Comparison of ENCODE assay signal across 2 cellular contexts in the genomic region with DNA sequence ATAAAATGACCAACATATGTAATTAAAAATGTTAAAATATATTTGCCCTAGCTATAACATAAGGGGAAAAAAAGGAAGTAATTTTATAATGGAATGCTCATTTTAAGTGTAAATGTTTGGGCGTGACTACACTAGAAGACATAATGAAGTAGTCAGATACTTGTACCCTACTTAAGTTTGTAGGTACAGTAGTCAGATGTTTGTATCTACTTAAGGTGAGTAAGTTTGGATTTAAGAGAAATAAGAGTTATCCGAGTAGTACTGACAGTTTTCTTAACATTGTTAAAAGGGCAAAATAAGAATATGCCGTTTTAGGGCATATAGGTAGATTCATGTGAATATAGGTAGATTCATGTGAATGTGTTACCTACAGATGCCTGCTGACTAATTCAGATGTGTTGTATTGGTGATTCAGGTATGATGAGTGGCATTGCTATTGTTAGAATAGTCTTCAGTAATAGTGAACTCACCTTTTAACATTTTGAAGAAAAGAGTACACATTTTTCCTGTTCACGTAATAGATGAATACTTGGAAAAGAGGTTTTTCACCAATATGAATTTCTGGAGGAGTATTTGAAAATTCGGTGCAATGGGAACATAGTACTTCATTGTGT.
TF ChIP-seq lines count a peak whose summit lies in the region.

No MANE protein-coding gene starts in this region.

TF ChIP-seq in A549, 52 proteins besides CTCF, POLR2A, EP300 and RAD21:
- TF ChIP-seq SMC3 (IDR thresholded peaks at IDR 0.05) (no peak), MYC (IDR thresholded peaks at IDR 0.05; ENCODE audit: borderline replicate concordance, low read length) (no peak), EHMT2 (IDR thresholded peaks at IDR 0.05; ENCODE audit: low read depth) (no peak)

TF ChIP-seq in GM23338, 12 proteins besides CTCF, POLR2A, EP300 and RAD21:
- TF ChIP-seq EZH2 (IDR thresholded peaks at IDR 0.05; ENCODE audit: low read depth, unreplicated experiment) (no peak), ZNF331 (CRISPR knock-in tag; IDR thresholded peaks at IDR 0.05; ENCODE audit: low read depth) (no peak), POLR2AphosphoS5 (IDR thresholded peaks at IDR 0.05; ENCODE audit: low read depth) (no peak), NANOG (IDR thresholded peaks at IDR 0.05; ENCODE audit: borderline replicate concordance) (no peak), CREB1 (CRISPR knock-in tag; IDR thresholded peaks at IDR 0.05; ENCODE audit: low read depth) (no peak), STAT1 (IDR thresholded peaks at IDR 0.05; ENCODE audit: unreplicated experiment) (no peak), ZNF114 (CRISPR knock-in tag; IDR thresholded peaks at IDR 0.05) (no peak), JUNB (IDR thresholded peaks at IDR 0.05; ENCODE audit: unreplicated experiment) (no peak), EZH2phosphoT487 (IDR thresholded peaks at IDR 0.05; ENCODE audit: unreplicated experiment) (no peak)
- TF ChIP-seq, protein P1, sequence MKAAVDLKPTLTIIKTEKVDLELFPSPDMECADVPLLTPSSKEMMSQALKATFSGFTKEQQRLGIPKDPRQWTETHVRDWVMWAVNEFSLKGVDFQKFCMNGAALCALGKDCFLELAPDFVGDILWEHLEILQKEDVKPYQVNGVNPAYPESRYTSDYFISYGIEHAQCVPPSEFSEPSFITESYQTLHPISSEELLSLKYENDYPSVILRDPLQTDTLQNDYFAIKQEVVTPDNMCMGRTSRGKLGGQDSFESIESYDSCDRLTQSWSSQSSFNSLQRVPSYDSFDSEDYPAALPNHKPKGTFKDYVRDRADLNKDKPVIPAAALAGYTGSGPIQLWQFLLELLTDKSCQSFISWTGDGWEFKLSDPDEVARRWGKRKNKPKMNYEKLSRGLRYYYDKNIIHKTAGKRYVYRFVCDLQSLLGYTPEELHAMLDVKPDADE (IDR thresholded peaks at IDR 0.05): no peak
- TF ChIP-seq, protein P2, sequence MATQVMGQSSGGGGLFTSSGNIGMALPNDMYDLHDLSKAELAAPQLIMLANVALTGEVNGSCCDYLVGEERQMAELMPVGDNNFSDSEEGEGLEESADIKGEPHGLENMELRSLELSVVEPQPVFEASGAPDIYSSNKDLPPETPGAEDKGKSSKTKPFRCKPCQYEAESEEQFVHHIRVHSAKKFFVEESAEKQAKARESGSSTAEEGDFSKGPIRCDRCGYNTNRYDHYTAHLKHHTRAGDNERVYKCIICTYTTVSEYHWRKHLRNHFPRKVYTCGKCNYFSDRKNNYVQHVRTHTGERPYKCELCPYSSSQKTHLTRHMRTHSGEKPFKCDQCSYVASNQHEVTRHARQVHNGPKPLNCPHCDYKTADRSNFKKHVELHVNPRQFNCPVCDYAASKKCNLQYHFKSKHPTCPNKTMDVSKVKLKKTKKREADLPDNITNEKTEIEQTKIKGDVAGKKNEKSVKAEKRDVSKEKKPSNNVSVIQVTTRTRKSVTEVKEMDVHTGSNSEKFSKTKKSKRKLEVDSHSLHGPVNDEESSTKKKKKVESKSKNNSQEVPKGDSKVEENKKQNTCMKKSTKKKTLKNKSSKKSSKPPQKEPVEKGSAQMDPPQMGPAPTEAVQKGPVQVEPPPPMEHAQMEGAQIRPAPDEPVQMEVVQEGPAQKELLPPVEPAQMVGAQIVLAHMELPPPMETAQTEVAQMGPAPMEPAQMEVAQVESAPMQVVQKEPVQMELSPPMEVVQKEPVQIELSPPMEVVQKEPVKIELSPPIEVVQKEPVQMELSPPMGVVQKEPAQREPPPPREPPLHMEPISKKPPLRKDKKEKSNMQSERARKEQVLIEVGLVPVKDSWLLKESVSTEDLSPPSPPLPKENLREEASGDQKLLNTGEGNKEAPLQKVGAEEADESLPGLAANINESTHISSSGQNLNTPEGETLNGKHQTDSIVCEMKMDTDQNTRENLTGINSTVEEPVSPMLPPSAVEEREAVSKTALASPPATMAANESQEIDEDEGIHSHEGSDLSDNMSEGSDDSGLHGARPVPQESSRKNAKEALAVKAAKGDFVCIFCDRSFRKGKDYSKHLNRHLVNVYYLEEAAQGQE (IDR thresholded peaks at IDR 0.05; ENCODE audit: unreplicated experiment): no peak
- TF ChIP-seq, protein P3, sequence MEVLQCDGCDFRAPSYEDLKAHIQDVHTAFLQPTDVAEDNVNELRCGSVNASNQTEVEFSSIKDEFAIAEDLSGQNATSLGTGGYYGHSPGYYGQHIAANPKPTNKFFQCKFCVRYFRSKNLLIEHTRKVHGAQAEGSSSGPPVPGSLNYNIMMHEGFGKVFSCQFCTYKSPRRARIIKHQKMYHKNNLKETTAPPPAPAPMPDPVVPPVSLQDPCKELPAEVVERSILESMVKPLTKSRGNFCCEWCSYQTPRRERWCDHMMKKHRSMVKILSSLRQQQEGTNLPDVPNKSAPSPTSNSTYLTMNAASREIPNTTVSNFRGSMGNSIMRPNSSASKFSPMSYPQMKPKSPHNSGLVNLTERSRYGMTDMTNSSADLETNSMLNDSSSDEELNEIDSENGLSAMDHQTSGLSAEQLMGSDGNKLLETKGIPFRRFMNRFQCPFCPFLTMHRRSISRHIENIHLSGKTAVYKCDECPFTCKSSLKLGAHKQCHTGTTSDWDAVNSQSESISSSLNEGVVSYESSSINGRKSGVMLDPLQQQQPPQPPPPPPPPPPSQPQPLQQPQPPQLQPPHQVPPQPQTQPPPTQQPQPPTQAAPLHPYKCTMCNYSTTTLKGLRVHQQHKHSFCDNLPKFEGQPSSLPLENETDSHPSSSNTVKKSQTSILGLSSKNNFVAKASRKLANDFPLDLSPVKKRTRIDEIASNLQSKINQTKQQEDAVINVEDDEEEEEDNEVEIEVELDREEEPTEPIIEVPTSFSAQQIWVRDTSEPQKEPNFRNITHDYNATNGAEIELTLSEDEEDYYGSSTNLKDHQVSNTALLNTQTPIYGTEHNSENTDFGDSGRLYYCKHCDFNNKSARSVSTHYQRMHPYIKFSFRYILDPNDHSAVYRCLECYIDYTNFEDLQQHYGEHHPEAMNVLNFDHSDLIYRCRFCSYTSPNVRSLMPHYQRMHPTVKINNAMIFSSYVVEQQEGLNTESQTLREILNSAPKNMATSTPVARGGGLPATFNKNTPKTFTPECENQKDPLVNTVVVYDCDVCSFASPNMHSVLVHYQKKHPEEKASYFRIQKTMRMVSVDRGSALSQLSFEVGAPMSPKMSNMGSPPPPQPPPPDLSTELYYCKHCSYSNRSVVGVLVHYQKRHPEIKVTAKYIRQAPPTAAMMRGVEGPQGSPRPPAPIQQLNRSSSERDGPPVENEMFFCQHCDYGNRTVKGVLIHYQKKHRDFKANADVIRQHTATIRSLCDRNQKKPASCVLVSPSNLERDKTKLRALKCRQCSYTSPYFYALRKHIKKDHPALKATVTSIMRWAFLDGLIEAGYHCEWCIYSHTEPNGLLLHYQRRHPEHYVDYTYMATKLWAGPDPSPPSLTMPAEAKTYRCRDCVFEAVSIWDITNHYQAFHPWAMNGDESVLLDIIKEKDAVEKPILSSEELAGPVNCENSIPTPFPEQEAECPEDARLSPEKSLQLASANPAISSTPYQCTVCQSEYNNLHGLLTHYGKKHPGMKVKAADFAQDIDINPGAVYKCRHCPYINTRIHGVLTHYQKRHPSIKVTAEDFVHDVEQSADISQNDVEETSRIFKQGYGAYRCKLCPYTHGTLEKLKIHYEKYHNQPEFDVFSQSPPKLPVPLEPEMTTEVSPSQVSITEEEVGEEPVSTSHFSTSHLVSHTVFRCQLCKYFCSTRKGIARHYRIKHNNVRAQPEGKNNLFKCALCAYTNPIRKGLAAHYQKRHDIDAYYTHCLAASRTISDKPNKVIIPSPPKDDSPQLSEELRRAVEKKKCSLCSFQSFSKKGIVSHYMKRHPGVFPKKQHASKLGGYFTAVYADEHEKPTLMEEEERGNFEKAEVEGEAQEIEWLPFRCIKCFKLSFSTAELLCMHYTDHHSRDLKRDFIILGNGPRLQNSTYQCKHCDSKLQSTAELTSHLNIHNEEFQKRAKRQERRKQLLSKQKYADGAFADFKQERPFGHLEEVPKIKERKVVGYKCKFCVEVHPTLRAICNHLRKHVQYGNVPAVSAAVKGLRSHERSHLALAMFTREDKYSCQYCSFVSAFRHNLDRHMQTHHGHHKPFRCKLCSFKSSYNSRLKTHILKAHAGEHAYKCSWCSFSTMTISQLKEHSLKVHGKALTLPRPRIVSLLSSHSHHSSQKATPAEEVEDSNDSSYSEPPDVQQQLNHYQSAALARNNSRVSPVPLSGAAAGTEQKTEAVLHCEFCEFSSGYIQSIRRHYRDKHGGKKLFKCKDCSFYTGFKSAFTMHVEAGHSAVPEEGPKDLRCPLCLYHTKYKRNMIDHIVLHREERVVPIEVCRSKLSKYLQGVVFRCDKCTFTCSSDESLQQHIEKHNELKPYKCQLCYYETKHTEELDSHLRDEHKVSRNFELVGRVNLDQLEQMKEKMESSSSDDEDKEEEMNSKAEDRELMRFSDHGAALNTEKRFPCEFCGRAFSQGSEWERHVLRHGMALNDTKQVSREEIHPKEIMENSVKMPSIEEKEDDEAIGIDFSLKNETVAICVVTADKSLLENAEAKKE (CRISPR knock-in tag; IDR thresholded peaks at IDR 0.05): no peak
